ENCODE assay signal across 1 cellular context in genomic region chr15:31296304-31297220, GRCh38.
TF ChIP-seq lines count a peak whose summit lies in the region.

No MANE protein-coding gene starts in this region.

TF ChIP-seq in HepG2, 621 proteins besides CTCF, POLR2A, EP300 and RAD21 (continued from another document and continues in another):
- TF ChIP-seq USF2 (IDR thresholded peaks at IDR 0.05; ENCODE audit: low read depth, low read length) (no peak), USF2 (CRISPR knock-in tag; IDR thresholded peaks at IDR 0.05; ENCODE audit: borderline replicate concordance) (no peak), ZNF160 (CRISPR knock-in tag; IDR thresholded peaks at IDR 0.05) (no peak), SMAD9 (CRISPR knock-in tag; IDR thresholded peaks at IDR 0.05) (0 out of 2 replicates have a peak, but pooled peaks have one; percentile 70), ETV6 (CRISPR knock-in tag; conservative IDR thresholded peaks at IDR 0.05) (no peak), MYPOP (CRISPR knock-in tag; IDR thresholded peaks at IDR 0.05) (no peak), SRF (IDR thresholded peaks at IDR 0.05; ENCODE audit: low read depth, low read length) (no peak), DR1 (CRISPR knock-in tag; IDR thresholded peaks at IDR 0.05) (no peak), HNRNPK (IDR thresholded peaks at IDR 0.05; ENCODE audit: low read depth, low read length, poor library complexity, severe bottlenecking) (no peak), ZFAT (CRISPR knock-in tag; conservative IDR thresholded peaks at IDR 0.05) (no peak), ZBTB34 (CRISPR knock-in tag; IDR thresholded peaks at IDR 0.05) (peak; percentile 92), CENPBD1 (CRISPR knock-in tag; IDR thresholded peaks at IDR 0.05; ENCODE audit: borderline replicate concordance, low read depth) (no peak), ZNF772 (CRISPR knock-in tag; IDR thresholded peaks at IDR 0.05) (peak; percentile 85), ZNF678 (CRISPR knock-in tag; IDR thresholded peaks at IDR 0.05) (no peak), NFYB (CRISPR knock-in tag; IDR thresholded peaks at IDR 0.05) (peak; percentile 86), ZFX (CRISPR knock-in tag; IDR thresholded peaks at IDR 0.05; ENCODE audit: low read depth) (peak; percentile 84), ZNF205 (CRISPR knock-in tag; IDR thresholded peaks at IDR 0.05) (peak; percentile 75), MYNN (CRISPR knock-in tag; IDR thresholded peaks at IDR 0.05; ENCODE audit: low read depth) (no peak), MXI1 (IDR thresholded peaks at IDR 0.05; ENCODE audit: borderline replicate concordance, low read depth, low read length) (peak; percentile 71; the same call in 1 of the 3 replicates), SSRP1 (CRISPR knock-in tag; IDR thresholded peaks at IDR 0.05) (0 out of 2 replicates have a peak, but pooled peaks have one; percentile 47), ZNF407 (CRISPR knock-in tag; IDR thresholded peaks at IDR 0.05; ENCODE audit: not compliant biosample characterization) (no peak), CHCHD3 (CRISPR knock-in tag; IDR thresholded peaks at IDR 0.05) (no peak), ZMAT3 (CRISPR knock-in tag; conservative IDR thresholded peaks at IDR 0.05) (0 out of 2 replicates have a peak, but pooled peaks have one; percentile 47), STAG1 (CRISPR knock-in tag; IDR thresholded peaks at IDR 0.05) (peak; percentile 40), ZNF558 (CRISPR knock-in tag; IDR thresholded peaks at IDR 0.05; ENCODE audit: borderline replicate concordance) (no peak; the same call in 1 of the 2 replicates), ZFP41 (CRISPR knock-in tag; IDR thresholded peaks at IDR 0.05; ENCODE audit: borderline replicate concordance) (no peak), ZNF274 (CRISPR knock-in tag; IDR thresholded peaks at IDR 0.05) (peak; percentile 58; the same call in 1 of the 2 replicates), ZNF512B (CRISPR knock-in tag; IDR thresholded peaks at IDR 0.05; ENCODE audit: borderline replicate concordance) (peak; percentile 99), DMAP1 (CRISPR knock-in tag; IDR thresholded peaks at IDR 0.05) (peak; percentile 89), ZBTB25 (CRISPR knock-in tag; IDR thresholded peaks at IDR 0.05) (peak; percentile 83), MIXL1 (CRISPR knock-in tag; IDR thresholded peaks at IDR 0.05) (peak; percentile 94), ZNF468 (CRISPR knock-in tag; IDR thresholded peaks at IDR 0.05) (no peak), PATZ1 (CRISPR knock-in tag; IDR thresholded peaks at IDR 0.05) (peak; percentile 99), XBP1 (CRISPR knock-in tag; IDR thresholded peaks at IDR 0.05) (no peak), NR2F6 (IDR thresholded peaks at IDR 0.05) (peak; percentile 97), NR2F6 (CRISPR knock-in tag; IDR thresholded peaks at IDR 0.05) (peak; percentile 99), WIZ (CRISPR knock-in tag; IDR thresholded peaks at IDR 0.05) (no peak), ZBTB7A (CRISPR knock-in tag; IDR thresholded peaks at IDR 0.05) (peak; percentile 75; the same call in 1 of the 2 replicates), ZNF350 (CRISPR knock-in tag; IDR thresholded peaks at IDR 0.05; ENCODE audit: borderline replicate concordance, low read depth) (peak; percentile 89; the same call in 1 of the 2 replicates), ZNF143 (CRISPR knock-in tag; IDR thresholded peaks at IDR 0.05) (peak; percentile 24; the same call in 1 of the 2 replicates), PBX3 (CRISPR knock-in tag; IDR thresholded peaks at IDR 0.05; ENCODE audit: borderline replicate concordance) (no peak), PAX8 (CRISPR knock-in tag; IDR thresholded peaks at IDR 0.05; ENCODE audit: borderline replicate concordance) (no peak)
